22 cellular contexts compared by ENCODE assay signal in the genomic region with DNA sequence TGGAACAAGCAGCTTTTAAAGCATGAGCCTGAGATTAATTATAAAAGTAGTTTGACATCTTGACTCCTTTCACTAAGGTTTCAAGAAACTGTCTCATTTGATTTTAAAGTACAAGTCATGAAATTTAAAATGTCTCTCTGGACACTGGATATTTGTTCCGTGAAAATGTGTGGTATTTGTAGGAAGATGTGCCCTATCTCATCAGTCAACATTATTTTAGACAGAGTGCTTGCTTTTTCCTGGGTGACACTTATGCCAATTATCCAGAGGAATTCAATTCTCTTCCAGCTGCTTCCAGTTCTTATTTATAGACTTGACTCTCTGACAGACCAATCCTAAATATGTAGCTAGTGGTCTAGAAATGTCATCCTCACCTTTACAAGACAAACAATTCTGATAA.
"Had no signal": no experiment of that assay in that cellular context is flagged by ENCODE, and none has a peak within 500 bp of the region (broad histone marks: within the 10 kb centered on the region; RNA-seq: fewer than 3 reads in every experiment).

No MANE protein-coding gene starts in this region.

- DNase-seq: KBM-7, MV-4-11, NCI-H1048, NCI-H1105 treated with DMSO at 0.1 percent for 48 hours, NCI-H1417 treated with DMSO at 0.1 percent for 48 hours, NCI-H146, NCI-H1694 treated with DMSO at 0.1 percent for 48 hours, NCI-H1930, NCI-H2081, NCI-H2107, NCI-H2171, NCI-H446, NCI-H510A, NCI-H524 treated with DMSO at 0.1 percent for 48 hours, NCI-H69, NCI-H774, Right ventricle myocardium superior, RPMI8226, SIG-M5 had no signal

- H3K27ac ChIP-seq: HL-60, SJSA1, SK-N-MC had no signal

- H3K4me1 ChIP-seq: SJSA1 had no signal

- H3K4me3 ChIP-seq: SJSA1, SK-N-MC had no signal

- H3K9me3 ChIP-seq: SJSA1 had no signal

- H3K36me3 ChIP-seq: SJSA1 had no signal

- H3K27me3 ChIP-seq: SJSA1 had no signal
